ENCODE assay signal across 24 cellular contexts in the genomic region with DNA sequence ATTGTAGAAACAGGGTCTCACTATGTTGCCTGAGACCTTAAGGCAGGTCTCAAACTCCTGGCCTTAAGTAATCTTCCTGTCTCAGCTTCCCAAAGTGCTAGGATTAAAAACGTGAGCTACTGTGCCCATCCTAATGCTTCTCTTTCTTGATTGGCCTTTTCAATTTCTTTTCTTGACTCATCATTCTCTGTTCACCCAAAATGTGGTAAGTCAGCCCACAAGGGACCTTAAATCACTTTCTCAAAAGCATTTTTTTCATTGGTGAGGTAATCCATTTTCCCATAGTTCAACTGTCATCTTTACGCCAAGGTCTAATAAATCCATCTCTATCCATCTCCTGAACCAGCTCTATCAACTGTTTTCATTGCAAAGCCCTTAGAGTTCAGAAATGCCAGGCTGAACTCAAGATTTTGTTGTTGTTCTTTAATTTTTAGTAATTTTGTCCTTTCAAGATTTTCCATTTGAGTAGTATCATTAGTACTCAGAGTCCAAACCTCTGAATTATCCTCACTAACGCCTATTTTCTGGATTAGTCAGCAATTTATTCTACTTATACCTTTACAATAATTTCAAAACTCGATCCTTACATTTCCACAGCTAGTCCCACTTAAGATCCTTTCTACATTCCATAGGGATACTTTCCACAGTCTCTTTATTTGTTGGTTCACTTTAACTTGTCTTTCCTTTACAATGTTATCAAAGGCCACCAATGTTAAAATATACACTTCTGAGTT.
A peak's percentile ranks its signal among the peaks of the same experiment; 100 is the strongest.
DNase-seq lines count a peak whose midpoint lies in the region; ATAC-seq, FAIRE-seq and TF ChIP-seq lines count a peak whose summit lies in the region.
"Had no signal": no experiment of that assay in that cellular context is flagged by ENCODE, and none has a peak within 500 bp of the region (broad histone marks: within the 10 kb centered on the region; RNA-seq: fewer than 3 reads in every experiment).

No MANE protein-coding gene starts in this region.

- in situ Hi-C loops in HepG2 (cut with HindIII; ENCODE audit: extremely low pct_ligation_motif_present, low pct_unique_long_range_greater_than_20kb) (no loop called here), GM12878 (cut with MboI) (no loop called here)

- no peak for TF ChIP-seq EP300 in HepG2 (IDR thresholded peaks at IDR 0.05; ENCODE audit: low read depth in 2 of 2, low read length in 2 of 2)
- no peak for TF ChIP-seq EP300 in HepG2 (CRISPR knock-in tag; IDR thresholded peaks at IDR 0.05; ENCODE audit: borderline replicate concordance)
- TF ChIP-seq EP300 in GM12878 (IDR thresholded peaks at IDR 0.05; ENCODE audit: borderline replicate concordance in 1 of 2, control insufficient read depth in 1 of 2, low read depth in 2 of 2, low read length in 2 of 2) = no peak
- TF ChIP-seq EP300 in gastroesophageal sphincter (IDR thresholded peaks at IDR 0.05) = no peak

- BruUV-seq in HepG2 (replicated peaks; lab: Mats Ljungman, UMichigan) (no TSS peak), GM12878 (replicated peaks; lab: Mats Ljungman, UMichigan) (no TSS peak)

- no peak overlapping the region for H3K4me2 ChIP-seq in HepG2 (ENCODE audit: low read depth, low read length)
- H3K4me2 ChIP-seq in GM12878 (ENCODE audit: control insufficient read depth, insufficient read depth) = no peak overlapping the region
- H3K4me2 ChIP-seq: BLaER1 treated with 17β-estradiol and CSF1 and Interleukin-3, amounts not matched to agents 10 nM and 100 nM had no signal

- H3K9ac ChIP-seq in HepG2 (ENCODE audit: insufficient read depth, low read depth, low read length) (no peak overlapping the region), GM12878 (ENCODE audit: control insufficient read depth, insufficient read depth, low read length) (no peak overlapping the region)
- H3K9ac ChIP-seq: BLaER1 treated with 17β-estradiol and CSF1 and Interleukin-3, amounts not matched to agents 10 nM and 100 nM had no signal

- intact Hi-C loops in activated CD8-positive, alpha-beta T cell treated with anti-CD3 and anti-CD28 coated beads for 36 hours (cut with micrococcal nuclease) = no loop called here
- intact Hi-C loops in HepG2 (cut with micrococcal nuclease; ENCODE audit: unreplicated experiment) = no loop called here
- intact Hi-C loops in right lobe of liver (cut with DNase I) = no loop called here
- intact Hi-C loops in GM12878 (cut with micrococcal nuclease; ENCODE audit: unreplicated experiment) = no loop called here

- peaks cover 1% of the 10 kb centered on the region for H3K9me3 Mint-ChIP-seq in activated CD8-positive, alpha-beta T cell treated with anti-CD3 and anti-CD28 coated beads for 36 hours
- no peaks in the 10 kb centered on the region for H3K9me3 Mint-ChIP-seq in activated CD8-positive, alpha-beta T cell treated with anti-CD3 and anti-CD28 coated beads, Interleukin-2, amount 10 ng/mL, durations not matched to agents 7 days and 5 days (ENCODE audit: insufficient read depth)
- H3K9me3 Mint-ChIP-seq: CD4-positive, alpha-beta memory T cell; HFFc6 had no signal

- CTCF ChIA-PET in activated CD8-positive, alpha-beta T cell treated with anti-CD3 and anti-CD28 coated beads for 36 hours (lab: Charles Lee) = no interaction called here
- CTCF ChIA-PET in activated CD8-positive, alpha-beta T cell treated with anti-CD3 and anti-CD28 coated beads, Interleukin-2, amount 10 ng/mL, durations not matched to agents 7 days and 5 days (lab: Charles Lee) = no interaction called here
- CTCF ChIA-PET in HepG2 (lab: Yijun Ruan, JAX; ENCODE audit: low intra/inter-chr PET ratio, low total read pairs) (no interaction called here), GM12878 (lab: Yijun Ruan, JAX) (interaction anchor here (0.6 kb wide), 1 partner anchor 1983 kb away, joined by 3 read pairs; no protein-coding TSS in a partner anchor)

- peak; percentile 20 for ATAC-seq in activated CD8-positive, alpha-beta T cell treated with anti-CD3 and anti-CD28 coated beads for 36 hours
- ATAC-seq in activated CD8-positive, alpha-beta T cell treated with anti-CD3 and anti-CD28 coated beads, Interleukin-2, amount 10 ng/mL, durations not matched to agents 7 days and 5 days = no peak
- ATAC-seq in HepG2 (no peak), right lobe of liver (no peak), GM12878 (peak; percentile 57), GM21737 (IDR thresholded peaks at IDR 0.05; ENCODE audit: unreplicated experiment) (no peak), gastroesophageal sphincter (no peak)

- H3K9me3 ChIP-seq in HepG2 (ENCODE audit: low read length) (no peaks in the 10 kb centered on the region), right lobe of liver (no peaks in the 10 kb centered on the region), GM12878 (replicated peaks; ENCODE audit: control insufficient read depth, insufficient read depth, low read length) (no peaks in the 10 kb centered on the region), gastroesophageal sphincter (no peaks in the 10 kb centered on the region)
- H3K9me3 ChIP-seq: BLaER1 treated with 17β-estradiol and CSF1 and Interleukin-3, amounts not matched to agents 10 nM and 100 nM; HAP-1; MG63 had no signal

- FAIRE-seq in HepG2 (lab: Jason Lieb, UNC) (no peak), GM12878 (lab: Jason Lieb, UNC) (no peak)
- FAIRE-seq: GM12891, RCC 7860 had no signal

- TF ChIP-seq POLR2A in HepG2 (IDR thresholded peaks at IDR 0.05; ENCODE audit: insufficient read depth in 1 of 2, low read depth in 2 of 2, low read length in 2 of 2) (no peak), right lobe of liver (IDR thresholded peaks at IDR 0.05) (no peak), GM12878 (IDR thresholded peaks at IDR 0.05; ENCODE audit: low read depth, low read length) (no peak), gastroesophageal sphincter (IDR thresholded peaks at IDR 0.05) (no peak)

- no peaks in the 10 kb centered on the region for H3K27me3 ChIP-seq in HepG2 (ENCODE audit: control insufficient read depth in 1 of 2, insufficient read depth in 2 of 2, low read length in 2 of 2)
- H3K27me3 ChIP-seq in right lobe of liver = no peaks in the 10 kb centered on the region
- H3K27me3 ChIP-seq in GM12878 (replicated peaks in 1 of 2; ENCODE audit: control insufficient read depth in 2 of 2, insufficient read depth in 2 of 2, low read length in 1 of 2) = no peaks in the 10 kb centered on the region
- no peaks in the 10 kb centered on the region for H3K27me3 ChIP-seq in gastroesophageal sphincter
- H3K27me3 ChIP-seq: BLaER1 treated with 17β-estradiol and CSF1 and Interleukin-3, amounts not matched to agents 10 nM and 100 nM; MG63 had no signal

- RAD21 ChIA-PET in GM12878 (lab: Charles Lee; ENCODE audit: unreplicated experiment) = no interaction called here

- H3K79me2 ChIP-seq in HepG2 (ENCODE audit: insufficient read depth, low read length) (no peaks in the 10 kb centered on the region), GM12878 (ENCODE audit: control insufficient read depth, insufficient read depth, low read length) (no peaks in the 10 kb centered on the region)

- peaks cover 47% of the 10 kb centered on the region for H3K36me3 Mint-ChIP-seq in activated CD8-positive, alpha-beta T cell treated with anti-CD3 and anti-CD28 coated beads for 36 hours (ENCODE audit: low read depth)
- peaks cover 35% of the 10 kb centered on the region for H3K36me3 Mint-ChIP-seq in activated CD8-positive, alpha-beta T cell treated with anti-CD3 and anti-CD28 coated beads, Interleukin-2, amount 10 ng/mL, durations not matched to agents 7 days and 5 days (ENCODE audit: low read depth)

- POLR2A ChIA-PET in activated CD8-positive, alpha-beta T cell treated with anti-CD3 and anti-CD28 coated beads for 36 hours (lab: Charles Lee) = no interaction called here
- POLR2A ChIA-PET in activated CD8-positive, alpha-beta T cell treated with anti-CD3 and anti-CD28 coated beads, Interleukin-2, amount 10 ng/mL, durations not matched to agents 7 days and 5 days (lab: Charles Lee) = no interaction called here
- POLR2A ChIA-PET in HepG2 (lab: Yijun Ruan, JAX) (no interaction called here), GM12878 (lab: Charles Lee) (no interaction called here)

- H4K20me1 ChIP-seq in HepG2 (ENCODE audit: insufficient read depth, low read length) (no peaks in the 10 kb centered on the region), GM12878 (ENCODE audit: control insufficient read depth, insufficient read depth) (no peaks in the 10 kb centered on the region)
- H4K20me1 ChIP-seq: BLaER1 treated with 17β-estradiol and CSF1 and Interleukin-3, amounts not matched to agents 10 nM and 100 nM had no signal

- H3K27ac ChIP-seq in HepG2 (ENCODE audit: extremely low read length, insufficient read depth, low read length) (no peak overlapping the region), right lobe of liver (no peak overlapping the region), GM12878 (ENCODE audit: control insufficient read depth, insufficient read depth) (no peak overlapping the region), gastroesophageal sphincter (no peak overlapping the region)
- H3K27ac ChIP-seq: BLaER1 treated with 17β-estradiol and CSF1 and Interleukin-3, amounts not matched to agents 10 nM and 100 nM had no signal

- no peak overlapping the region for H3K4me3 Mint-ChIP-seq in activated CD8-positive, alpha-beta T cell treated with anti-CD3 and anti-CD28 coated beads for 36 hours
- H3K4me3 Mint-ChIP-seq in activated CD8-positive, alpha-beta T cell treated with anti-CD3 and anti-CD28 coated beads, Interleukin-2, amount 10 ng/mL, durations not matched to agents 7 days and 5 days = no peak overlapping the region
- H3K4me3 Mint-ChIP-seq: CD4-positive, alpha-beta memory T cell; HFFc6 had no signal

- H3K4me1 ChIP-seq in HepG2 (ENCODE audit: insufficient read depth, low read length) (no peaks in the 10 kb centered on the region), right lobe of liver (no peaks in the 10 kb centered on the region), GM12878 (ENCODE audit: control insufficient read depth, insufficient read depth, low read length) (no peaks in the 10 kb centered on the region), gastroesophageal sphincter (no peaks in the 10 kb centered on the region)
- H3K4me1 ChIP-seq: BLaER1 treated with 17β-estradiol and CSF1 and Interleukin-3, amounts not matched to agents 10 nM and 100 nM; HAP-1 had no signal

- no peaks in the 10 kb centered on the region for H3K27me3 Mint-ChIP-seq in activated CD8-positive, alpha-beta T cell treated with anti-CD3 and anti-CD28 coated beads for 36 hours
- no peaks in the 10 kb centered on the region for H3K27me3 Mint-ChIP-seq in activated CD8-positive, alpha-beta T cell treated with anti-CD3 and anti-CD28 coated beads, Interleukin-2, amount 10 ng/mL, durations not matched to agents 7 days and 5 days (ENCODE audit: low read depth)
- H3K27me3 Mint-ChIP-seq: CD4-positive, alpha-beta memory T cell had no signal

- H3K4me3 ChIP-seq in HepG2 (replicated peaks in 1 of 3; ENCODE audit: insufficient read depth in 1 of 3, low read depth in 2 of 3, low read length in 3 of 3) (no peak overlapping the region), right lobe of liver (no peak overlapping the region), GM12878 (no peak overlapping the region), gastroesophageal sphincter (no peak overlapping the region)
- H3K4me3 ChIP-seq: BLaER1 treated with 17β-estradiol and CSF1 and Interleukin-3, amounts not matched to agents 10 nM and 100 nM; HAP-1; MG63 had no signal

- no peak overlapping the region for H2AFZ ChIP-seq in HepG2 (ENCODE audit: low read length)
- H2AFZ ChIP-seq in GM12878 (ENCODE audit: control insufficient read depth, low read depth, low read length) = no peak overlapping the region

- DNase-seq in activated CD8-positive, alpha-beta T cell treated with anti-CD3 and anti-CD28 coated beads for 36 hours = no peak
- DNase-seq in activated CD8-positive, alpha-beta T cell treated with anti-CD3 and anti-CD28 coated beads, Interleukin-2, amount 10 ng/mL, durations not matched to agents 7 days and 5 days = no peak
- DNase-seq in HepG2 (ENCODE audit: low spot score) = no peak
- DNase-seq in right lobe of liver = no peak
- no peak for DNase-seq in GM12878 (ENCODE audit: low read depth, low spot score)
- DNase-seq: AML-193; CD4-positive, alpha-beta memory T cell; COR-L47; GOT3; HFFc6; KG1; MG63; NCI-H1105 treated with DMSO at 0.1 percent for 48 hours; NCI-H146; NCI-H1930; NCI-H446; NCI-H524 treated with DMSO at 0.1 percent for 48 hours; NCI-H774 had no signal

- SMC1A ChIA-PET in GM12878 (lab: Charles Lee; ENCODE audit: uncharacterized antibody, unreplicated experiment) = interaction anchor here (0.7 to 1.5 kb wide), 4 partner anchors 8 to 101 kb away, joined by 3 to 5 read pairs (median 3); no protein-coding TSS in a partner anchor

- no peaks in the 10 kb centered on the region for H3K36me3 ChIP-seq in HepG2 (replicated peaks in 1 of 2; ENCODE audit: control insufficient read depth in 1 of 2, insufficient read depth in 2 of 2, low read length in 2 of 2)
- H3K36me3 ChIP-seq in right lobe of liver = peaks cover 0 to 2% (median 0%) of the 10 kb centered on the region in 4 donors
- no peaks in the 10 kb centered on the region for H3K36me3 ChIP-seq in GM12878 (ENCODE audit: control insufficient read depth in 2 of 2, insufficient read depth in 2 of 2, low read length in 1 of 2)
- no peaks in the 10 kb centered on the region for H3K36me3 ChIP-seq in gastroesophageal sphincter
- H3K36me3 ChIP-seq: HAP-1, MG63 had no signal

- peaks cover 18% of the 10 kb centered on the region for H3K4me1 Mint-ChIP-seq in activated CD8-positive, alpha-beta T cell treated with anti-CD3 and anti-CD28 coated beads for 36 hours (ENCODE audit: low read depth)
- H3K4me1 Mint-ChIP-seq in activated CD8-positive, alpha-beta T cell treated with anti-CD3 and anti-CD28 coated beads, Interleukin-2, amount 10 ng/mL, durations not matched to agents 7 days and 5 days (ENCODE audit: low read depth) = no peaks in the 10 kb centered on the region

- H3K27ac Mint-ChIP-seq in activated CD8-positive, alpha-beta T cell treated with anti-CD3 and anti-CD28 coated beads for 36 hours = peak overlapping the region; percentile 38
- H3K27ac Mint-ChIP-seq in activated CD8-positive, alpha-beta T cell treated with anti-CD3 and anti-CD28 coated beads, Interleukin-2, amount 10 ng/mL, durations not matched to agents 7 days and 5 days = no peak overlapping the region
- H3K27ac Mint-ChIP-seq: HFFc6 had no signal

- TF ChIP-seq RAD21 in HepG2 (CRISPR knock-in tag; IDR thresholded peaks at IDR 0.05) = no peak
- no peak for TF ChIP-seq RAD21 in GM12878 (IDR thresholded peaks at IDR 0.05; ENCODE audit: insufficient read depth, low read depth, low read length)

- TF ChIP-seq CTCF in activated CD8-positive, alpha-beta T cell treated with anti-CD3 and anti-CD28 coated beads for 36 hours (IDR thresholded peaks at IDR 0.05) = no peak
- no peak for TF ChIP-seq CTCF in HepG2 (CRISPR knock-in tag; IDR thresholded peaks at IDR 0.05)
- no peak for TF ChIP-seq CTCF in right lobe of liver (IDR thresholded peaks at IDR 0.05)
- no peak for TF ChIP-seq CTCF in GM12878 (IDR thresholded peaks at IDR 0.05 in 2 of 3, conservative IDR thresholded peaks at IDR 0.05 in 1 of 3; ENCODE audit: control insufficient read depth in 2 of 3, extremely low read depth in 1 of 3, insufficient read depth in 1 of 3, low read depth in 3 of 3, low read length in 3 of 3)
- TF ChIP-seq CTCF in gastroesophageal sphincter (IDR thresholded peaks at IDR 0.05) = no peak

- 10% methylated on average over 4 of the region's 4 CpGs for WGBS in HepG2 (ENCODE audit: low lambda C conversion rate)
- 55% methylated on average over 4 of the region's 4 CpGs for WGBS in right lobe of liver (ENCODE audit: insufficient coverage, low coverage, low lambda C conversion rate, missing lambda C conversion rate)
- 21% methylated on average over 4 of the region's 4 CpGs for WGBS in GM12878 (ENCODE audit: insufficient coverage, insufficient replicate concordance, low lambda C conversion rate, missing lambda C conversion rate)
- WGBS in gastroesophageal sphincter (ENCODE audit: low coverage in 1 of 2), 2 donors = 84 to 95% methylated on average over 2 to 4 of the region's 4 CpGs

Comparison
In these comparisons a context has a peak if more than half of its experiments do, and no peak if none do; other contexts are left out.
1. ATAC-seq: peak in activated CD8-positive, alpha-beta T cell treated with anti-CD3 and anti-CD28 coated beads for 36 hours (single experiment) and GM12878 (single experiment); none in activated CD8-positive, alpha-beta T cell treated with anti-CD3 and anti-CD28 coated beads, Interleukin-2, amount 10 ng/mL, durations not matched to agents 7 days and 5 days (single experiment), HepG2 (single experiment), right lobe of liver (0 of 4), GM21737 (single experiment) and gastroesophageal sphincter (single experiment).